In genomic region chrX:82912401-82912800, GRCh38 we compare ENCODE assay signal across 19 cellular contexts.
DNase-seq lines count a peak whose midpoint lies in the region; ATAC-seq lines count a peak whose summit lies in the region.
"Had no signal": no experiment of that assay in that cellular context is flagged by ENCODE, and none has a peak within 500 bp of the region (broad histone marks: within the 10 kb centered on the region; RNA-seq: fewer than 3 reads in every experiment).

No MANE protein-coding gene starts in this region.

- H3K27ac ChIP-seq in HUES64 (ENCODE audit: low read depth, low read length): peak overlapping the region; percentile 49; the same call in 1 of the 2 replicates
- no peak overlapping the region for H3K27ac ChIP-seq in iPS-18a (ENCODE audit: low read length)
- H3K27ac ChIP-seq: BLaER1 treated with 17β-estradiol and CSF1 and Interleukin-3, amounts not matched to agents 10 nM and 100 nM; HL-60; KMS-11 had no signal

- H3K9ac ChIP-seq in HUES64 (ENCODE audit: low read depth, low read length) (no peak overlapping the region), iPS-18a (ENCODE audit: low read length) (no peak overlapping the region)
- H3K9ac ChIP-seq: BLaER1 treated with 17β-estradiol and CSF1 and Interleukin-3, amounts not matched to agents 10 nM and 100 nM; KMS-11 had no signal

- H3K27me3 ChIP-seq in HUES64 (ENCODE audit: insufficient read depth, low read length) (no peaks in the 10 kb centered on the region), iPS-18a (ENCODE audit: control insufficient read depth, insufficient read depth, low read length) (no peaks in the 10 kb centered on the region)

- H3K4me3 ChIP-seq in HUES64 (ENCODE audit: low read length) (no peak overlapping the region), iPS-18a (ENCODE audit: low read length) (peak overlapping the region; percentile 24)
- H3K4me3 ChIP-seq: BLaER1 treated with 17β-estradiol and CSF1 and Interleukin-3, amounts not matched to agents 10 nM and 100 nM; HAP-1 had no signal

- WGBS in HUES64: no CpG with 5 or more reads among the region's 3 CpGs

- no peak for ATAC-seq in GM21737 (IDR thresholded peaks at IDR 0.05; ENCODE audit: unreplicated experiment)
- ATAC-seq: CD8-positive, alpha-beta T cell had no signal

- in situ Hi-C loops in SK-MEL-5 (cut with HindIII; ENCODE audit: low pct_unique_long_range_greater_than_20kb, low sequenced_read_pairs): no loop called here

- no peaks in the 10 kb centered on the region for H3K9me3 ChIP-seq in HUES64 (ENCODE audit: insufficient read depth, low read depth, low read length)
- H3K9me3 ChIP-seq in iPS-18a (ENCODE audit: control insufficient read depth, low read depth, low read length): peaks cover 23% of the 10 kb centered on the region
- H3K9me3 ChIP-seq: BLaER1 treated with 17β-estradiol and CSF1 and Interleukin-3, amounts not matched to agents 10 nM and 100 nM; HAP-1 had no signal

- no peaks in the 10 kb centered on the region for H3K36me3 ChIP-seq in HUES64 (ENCODE audit: insufficient read depth, low read length)
- no peaks in the 10 kb centered on the region for H3K36me3 ChIP-seq in iPS-18a (ENCODE audit: control insufficient read depth, low read depth, low read length)
- H3K36me3 ChIP-seq: BLaER1 treated with 17β-estradiol and CSF1 and Interleukin-3, amounts not matched to agents 10 nM and 100 nM; HAP-1 had no signal

- peaks cover 9% of the 10 kb centered on the region; the same call in 1 of the 2 replicates for H3K4me1 ChIP-seq in HUES64 (ENCODE audit: insufficient read depth, low read length)
- peaks cover 4% of the 10 kb centered on the region for H3K4me1 ChIP-seq in iPS-18a (ENCODE audit: control insufficient read depth, low read depth, low read length)
- H3K4me1 ChIP-seq: BLaER1 treated with 17β-estradiol and CSF1 and Interleukin-3, amounts not matched to agents 10 nM and 100 nM had no signal

- DNase-seq in COLO829 (ENCODE audit: low spot score) (peak; percentile 5), SK-MEL-5 (ENCODE audit: low read depth, low spot score) (peak; percentile 74), HT-29 (ENCODE audit: low spot score) (no peak), UCSD-AML1 (lab: John Stamatoyannopoulos, UW; ENCODE audit: unreplicated experiment) (no peak), HK-2 (ENCODE audit: unreplicated experiment) (no peak)
- DNase-seq: 8988T; CD8-positive, alpha-beta T cell; COR-L47; DMS 273 treated with DMSO at 0.1 percent for 48 hours; DMS53; DND-41; EL had no signal

Comparison
In these comparisons a context has a peak if more than half of its experiments do, and no peak if none do; other contexts are left out.
1. DNase-seq: peak in COLO829 (single experiment) and SK-MEL-5 (single experiment); none in HT-29 (single experiment), UCSD-AML1 (single experiment) and HK-2 (single experiment).